In genomic region chr6:108161724-108162282, GRCh38 we compare ENCODE assay signal across 2 cellular contexts.
A peak's percentile ranks its signal among the peaks of the same experiment; 100 is the strongest.
TF ChIP-seq lines count a peak whose summit lies in the region.

No MANE protein-coding gene starts in this region.

TF ChIP-seq in GM23338, 12 proteins besides CTCF, POLR2A, EP300 and RAD21:
- peak; percentile 68 for TF ChIP-seq EZH2 (IDR thresholded peaks at IDR 0.05; ENCODE audit: low read depth, unreplicated experiment)
- no peak for TF ChIP-seq ZNF114 (CRISPR knock-in tag; IDR thresholded peaks at IDR 0.05)
- TF ChIP-seq ZNF331 (CRISPR knock-in tag; IDR thresholded peaks at IDR 0.05; ENCODE audit: low read depth) = no peak

TF ChIP-seq in K562, 482 proteins besides CTCF, POLR2A, EP300 and RAD21:
- TF ChIP-seq ZNF165 (CRISPR knock-in tag; IDR thresholded peaks at IDR 0.05; ENCODE audit: borderline replicate concordance) (no peak), ZNF696 (CRISPR knock-in tag; conservative IDR thresholded peaks at IDR 0.05) (no peak), ZKSCAN1 (IDR thresholded peaks at IDR 0.05; ENCODE audit: low read depth, low read length) (peak; percentile 68)
TF ChIP-seq in K562: peak in this region for 1.
